ENCODE assay signal across 9 cellular contexts in genomic region chr4:88600129-88600849, GRCh38. TPM values are rescaled to one million over a fixed set of nuclear protein-coding genes. Genes with fewer than 3 reads are reported as not detected.
DNase-seq lines count a peak whose midpoint lies in the region; ATAC-seq, FAIRE-seq and TF ChIP-seq lines count a peak whose summit lies in the region.
"Had no signal": no experiment of that assay in that cellular context is flagged by ENCODE, and none has a peak within 500 bp of the region (broad histone marks: within the 10 kb centered on the region; RNA-seq: fewer than 3 reads in every experiment).

No MANE protein-coding gene starts in this region.

- H3K36me3 ChIP-seq in CD4-positive, CD25-positive, alpha-beta regulatory T cell (ENCODE audit: control insufficient read depth, insufficient read depth, low read length) = peaks cover 31% of the 10 kb centered on the region
- H3K36me3 ChIP-seq in endothelial cell of umbilical vein (ENCODE audit: control insufficient read depth in 2 of 2, extremely low read depth in 1 of 2, insufficient read depth in 2 of 2, low read length in 2 of 2) (no peaks in the 10 kb centered on the region), osteoblast (ENCODE audit: insufficient read depth, low read length) (peaks cover 4% of the 10 kb centered on the region)

- no peak overlapping the region for H2AFZ ChIP-seq in endothelial cell of umbilical vein (ENCODE audit: low read depth, low read length)
- no peak overlapping the region for H2AFZ ChIP-seq in osteoblast (ENCODE audit: low read length)

- H3K9me3 Mint-ChIP-seq in CD4-positive, CD25-positive, alpha-beta regulatory T cell = peaks cover 0 to 3% (median 0%) of the 10 kb centered on the region in 7 donors

- H3K9me1 ChIP-seq in endothelial cell of umbilical vein (replicated peaks; ENCODE audit: control insufficient read depth, extremely low read depth, insufficient read depth, low read length) = no peaks in the 10 kb centered on the region

- no peaks in the 10 kb centered on the region for H3K9me3 ChIP-seq in CD4-positive, CD25-positive, alpha-beta regulatory T cell (ENCODE audit: control insufficient read depth in 2 of 2, low read length in 2 of 2)
- no peaks in the 10 kb centered on the region for H3K9me3 ChIP-seq in endothelial cell of umbilical vein (replicated peaks; ENCODE audit: control insufficient read depth, insufficient read depth, low read length)
- no peaks in the 10 kb centered on the region for H3K9me3 ChIP-seq in osteoblast (ENCODE audit: low read depth, low read length)

- peak overlapping the region; percentile 72 for H3K4me3 ChIP-seq in CD4-positive, CD25-positive, alpha-beta regulatory T cell (ENCODE audit: low read depth, low read length)
- H3K4me3 ChIP-seq in endothelial cell of umbilical vein (replicated peaks in 1 of 3; ENCODE audit: insufficient read depth in 1 of 3, low read depth in 1 of 3, low read length in 3 of 3) (peak overlapping the region in 2 of 3 experiments; percentile 4 to 21), osteoblast (ENCODE audit: insufficient read depth, low read length) (peak overlapping the region; percentile 52)

- peaks cover 48 to 87% (median 65%) of the 10 kb centered on the region in 4 donors for H3K4me1 Mint-ChIP-seq in CD4-positive, CD25-positive, alpha-beta regulatory T cell

- intact Hi-C loops in endothelial cell of umbilical vein (cut with micrococcal nuclease) = loop anchor here (1.0 to 10.0 kb wide), 6 partner anchors 8 to 265 kb away; partner anchors contain the start of gene HERC3

- in situ Hi-C loops in G401 (cut with HindIII; ENCODE audit: low sequenced_read_pairs) = no loop called here

- H3K9ac ChIP-seq in endothelial cell of umbilical vein (replicated peaks; ENCODE audit: extremely low read depth, insufficient read depth, low read length) = peak overlapping the region; percentile 87

- TF ChIP-seq CTCF in endothelial cell of umbilical vein (IDR thresholded peaks at IDR 0.05; ENCODE audit: extremely low read depth in 1 of 2, insufficient read depth in 1 of 2, low read depth in 1 of 2, low read length in 2 of 2) = no peak
- no peak for TF ChIP-seq CTCF in osteoblast (IDR thresholded peaks at IDR 0.05; ENCODE audit: extremely low read depth, low read depth, low read length)

- H3K4me1 ChIP-seq in CD4-positive, CD25-positive, alpha-beta regulatory T cell (ENCODE audit: control insufficient read depth, insufficient read depth, low read length, poor library complexity, severe bottlenecking) = peaks cover 62% of the 10 kb centered on the region
- H3K4me1 ChIP-seq in endothelial cell of umbilical vein (ENCODE audit: control insufficient read depth, extremely low read depth, insufficient read depth, low read length) (peaks cover 32% of the 10 kb centered on the region), osteoblast (ENCODE audit: insufficient read depth, low read length) (peaks cover 35% of the 10 kb centered on the region)

- H4K20me1 ChIP-seq in endothelial cell of umbilical vein (replicated peaks; ENCODE audit: control insufficient read depth, extremely low read depth, insufficient read depth, low read length) = no peaks in the 10 kb centered on the region
- H4K20me1 ChIP-seq in osteoblast (ENCODE audit: insufficient read depth, low read length) = no peaks in the 10 kb centered on the region

- peak overlapping the region; percentile 74 for H3K4me2 ChIP-seq in endothelial cell of umbilical vein (ENCODE audit: insufficient read depth, low read length)
- peak overlapping the region; percentile 87 for H3K4me2 ChIP-seq in osteoblast (ENCODE audit: insufficient read depth, low read length)

- dilution Hi-C loops in endothelial cell of umbilical vein (cut with MboI; ENCODE audit: extremely low pct_ligation_motif_present, low sequenced_read_pairs) = no loop called here

- H3K27ac Mint-ChIP-seq in CD4-positive, CD25-positive, alpha-beta regulatory T cell = peak overlapping the region; percentile 47 to 80 (median 75)

- H3K27me3 ChIP-seq in CD4-positive, CD25-positive, alpha-beta regulatory T cell (ENCODE audit: control insufficient read depth, insufficient read depth, low read length) = no peaks in the 10 kb centered on the region
- H3K27me3 ChIP-seq in endothelial cell of umbilical vein (ENCODE audit: control insufficient read depth in 2 of 2, insufficient read depth in 2 of 2, low read length in 2 of 2) = no peaks in the 10 kb centered on the region
- H3K27me3 ChIP-seq in osteoblast (ENCODE audit: insufficient read depth, low read length) = no peaks in the 10 kb centered on the region

- no peaks in the 10 kb centered on the region for H3K27me3 Mint-ChIP-seq in CD4-positive, CD25-positive, alpha-beta regulatory T cell

- H3K79me2 ChIP-seq in endothelial cell of umbilical vein (ENCODE audit: control insufficient read depth, insufficient read depth, low read length) = peaks cover 10% of the 10 kb centered on the region
- H3K79me2 ChIP-seq in osteoblast (ENCODE audit: insufficient read depth, low read length) = peaks cover 20% of the 10 kb centered on the region

- FAIRE-seq in endothelial cell of umbilical vein (lab: Jason Lieb, UNC) = peak; percentile 77

- CTCF ChIA-PET in endothelial cell of umbilical vein (lab: Charles Lee) = interaction anchor here (1.1 to 2.5 kb wide), 10 partner anchors 8 to 72 kb away, joined by 3 to 26 read pairs (median 6); no protein-coding TSS in a partner anchor

- POLR2A ChIA-PET in endothelial cell of umbilical vein (lab: Charles Lee) = interaction anchor here (1.5 kb wide), 1 partner anchor 13 kb away, joined by 3 read pairs; no protein-coding TSS in a partner anchor

- peaks cover 57% of the 10 kb centered on the region for H3K36me3 Mint-ChIP-seq in CD4-positive, CD25-positive, alpha-beta regulatory T cell

- H3K4me3 Mint-ChIP-seq in CD4-positive, CD25-positive, alpha-beta regulatory T cell = peak overlapping the region in 3 of 4 donors; percentile 8 to 47 (median 16)

- no peak for DNase-seq in CD4-positive, CD25-positive, alpha-beta regulatory T cell
- peak; percentile 42 for DNase-seq in NCI-H1417 treated with DMSO at 0.1 percent for 48 hours (lab: John Stamatoyannopoulos, UW)
- DNase-seq in endothelial cell of umbilical vein (ENCODE audit: low read depth, low spot score) = peak; percentile 92
- no peak for DNase-seq in osteoblast (ENCODE audit: insufficient read length, low spot score, missing footprints)
- no peak for DNase-seq in D341Med (ENCODE audit: low spot score)
- no peak for DNase-seq in Kasumi-1 (lab: John Stamatoyannopoulos, UW)
- no peak for DNase-seq in G401 (ENCODE audit: low spot score)
- DNase-seq: activated CD4-positive, alpha-beta T cell treated with anti-CD3 and anti-CD28 coated beads for 4 hours had no signal

- ATAC-seq in CD4-positive, CD25-positive, alpha-beta regulatory T cell (ENCODE audit: low read depth in 2 of 2) = peak in 1 of 2 donors; percentile 46
- no peak for ATAC-seq in GM21447 (IDR thresholded peaks at IDR 0.05; ENCODE audit: unreplicated experiment)

- H3K27ac ChIP-seq in CD4-positive, CD25-positive, alpha-beta regulatory T cell (ENCODE audit: insufficient read depth, low read length, poor library complexity, severe bottlenecking) = peak overlapping the region; percentile 65
- H3K27ac ChIP-seq in endothelial cell of umbilical vein (ENCODE audit: insufficient read depth, low read depth, low read length) = peak overlapping the region; percentile 100
- peak overlapping the region; percentile 99 for H3K27ac ChIP-seq in osteoblast (ENCODE audit: low read depth, low read length)

- TF ChIP-seq POLR2A in endothelial cell of umbilical vein (IDR thresholded peaks at IDR 0.05; ENCODE audit: low read depth, low read length) = peak; percentile 27

- no TSS peak for BruUV-seq in endothelial cell of umbilical vein (replicated peaks; lab: Mats Ljungman, UMichigan)

TF ChIP-seq in endothelial cell of umbilical vein, 7 proteins besides CTCF, POLR2A, EP300 and RAD21:
- TF ChIP-seq GATA2 (IDR thresholded peaks at IDR 0.05; ENCODE audit: insufficient read depth, insufficient read length, low read depth, low read length) = peak; percentile 95
- peak; percentile 45 for TF ChIP-seq JUN (IDR thresholded peaks at IDR 0.05; ENCODE audit: borderline replicate concordance, insufficient read depth, insufficient read length, low read depth)
- TF ChIP-seq POLR2AphosphoS5 (IDR thresholded peaks at IDR 0.05; ENCODE audit: insufficient read depth, low read depth, low read length) = peak; percentile 28
- no peak for TF ChIP-seq EZH2 (IDR thresholded peaks at IDR 0.05; ENCODE audit: borderline replicate concordance, low read depth, low read length, severe bottlenecking)
- TF ChIP-seq FOS (IDR thresholded peaks at IDR 0.05; ENCODE audit: borderline replicate concordance, insufficient read depth, low read length) = peak; percentile 78
TF ChIP-seq in endothelial cell of umbilical vein: peak in this region for 4.

RNA-seq across cellular contexts. Expression of gene HERC3, which starts 8.0 kb away (rescaled TPM):
- total RNA-seq in CD4-positive, CD25-positive, alpha-beta regulatory T cell = 91.4 TPM
- 10 to 100 TPM; 35.4 to 60.2 (median 49.7) TPM for polyA plus RNA-seq in CD4-positive, CD25-positive, alpha-beta regulatory T cell
- 21.2 and 25.6 TPM in 2 replicates for total RNA-seq in endothelial cell of umbilical vein
- polyA plus RNA-seq in endothelial cell of umbilical vein = 4.3 and 6.3 TPM in 2 replicates
- polyA plus RNA-seq in endothelial cell of umbilical vein (2011; cell fraction: cytosol; rRNA removed) = 6.6 and 7.0 TPM in 2 replicates
- 12.9 and 18.7 TPM in 2 replicates for polyA plus RNA-seq in endothelial cell of umbilical vein (2011; cell fraction: nucleus; rRNA removed)
- 12.2 and 15.4 TPM in 2 replicates for polyA plus RNA-seq in endothelial cell of umbilical vein (2012)
- 25.6 and 26.1 TPM in 2 replicates for polyA minus RNA-seq in endothelial cell of umbilical vein
- 5.1 TPM for polyA minus RNA-seq in endothelial cell of umbilical vein (2011; cell fraction: cytosol; rRNA and poly(A)+ RNA removed)
- 29.2 and 41.4 TPM in 2 replicates for polyA minus RNA-seq in endothelial cell of umbilical vein (2011; cell fraction: nucleus; rRNA and poly(A)+ RNA removed)
- 15.6 and 15.9 TPM in 2 replicates for total RNA-seq in osteoblast
- total RNA-seq in G401 (2014; rRNA removed; shearing (Covaris generic)) = 0.78 and 4.1 TPM in 2 replicates

Comparison
In these comparisons a context has a peak if more than half of its experiments do, and no peak if none do; other contexts are left out.
1. DNase-seq: peak in NCI-H1417 treated with DMSO at 0.1 percent for 48 hours (single experiment) and endothelial cell of umbilical vein (single experiment); none in CD4-positive, CD25-positive, alpha-beta regulatory T cell (0 of 3), osteoblast (single experiment), D341Med (single experiment), Kasumi-1 (0 of 2) and G401 (single experiment).
2. H3K4me3 ChIP-seq: peak in every context shown above with its lines; median percentile 72 in CD4-positive, CD25-positive, alpha-beta regulatory T cell; 52 in osteoblast; 12 in endothelial cell of umbilical vein.
3. Peak in every context shown above with its lines, with median percentiles within 50 percentile points of each other: H3K27ac ChIP-seq.